In genomic region chr2:47038656-47039501, GRCh38 we compare ENCODE assay signal across 9 cellular contexts.
DNase-seq lines count a peak whose midpoint lies in the region; ATAC-seq, FAIRE-seq and TF ChIP-seq lines count a peak whose summit lies in the region.
"Had no signal": no experiment of that assay in that cellular context is flagged by ENCODE, and none has a peak within 500 bp of the region (broad histone marks: within the 10 kb centered on the region; RNA-seq: fewer than 3 reads in every experiment).

No MANE protein-coding gene starts in this region.

- no peak overlapping the region for H3K14ac ChIP-seq in H1 (ENCODE audit: insufficient read length)

- no peak for TF ChIP-seq POLR2A in H1 (IDR thresholded peaks at IDR 0.05; ENCODE audit: control extremely low read depth in 1 of 2, low read depth in 2 of 2, low read length in 2 of 2)

- no peaks in the 10 kb centered on the region for H4K20me1 ChIP-seq in H1 (replicated peaks in 1 of 2; ENCODE audit: control insufficient read depth in 1 of 2, insufficient read depth in 2 of 2, low read length in 2 of 2)

- H3K23ac ChIP-seq in H1 (ENCODE audit: insufficient read length) = no peak overlapping the region
- H3K23ac ChIP-seq in mesendoderm (ENCODE audit: low read length) = no peak overlapping the region

- TF ChIP-seq CTCF in H1 (IDR thresholded peaks at IDR 0.05; ENCODE audit: control extremely low read depth in 1 of 3, insufficient read depth in 1 of 3, low read depth in 1 of 3, low read length in 3 of 3) = no peak

- H3K27me3 ChIP-seq in H1 (replicated peaks in 1 of 4; ENCODE audit: control insufficient read depth in 3 of 4, extremely low read depth in 1 of 4, insufficient read depth in 3 of 4, low read length in 3 of 4) (no peaks in the 10 kb centered on the region), mesendoderm (ENCODE audit: insufficient read depth, low read length, poor library complexity) (no peaks in the 10 kb centered on the region)

- H2BK120ac ChIP-seq in H1 (replicated peaks; ENCODE audit: low read depth, low read length) (no peak overlapping the region), mesendoderm (ENCODE audit: low read depth, low read length) (no peak overlapping the region)

- no peak overlapping the region for H3K18ac ChIP-seq in H1 (ENCODE audit: extremely low read depth, low read length)
- no peak overlapping the region for H3K18ac ChIP-seq in mesendoderm (ENCODE audit: low read length)

- H4K5ac ChIP-seq in H1 (ENCODE audit: insufficient read length, low read depth, low read length) (no peak overlapping the region), mesendoderm (ENCODE audit: low read length) (no peak overlapping the region)

- POLR2A ChIA-PET in H1 (lab: Charles Lee; ENCODE audit: partially characterized antibody) = interaction anchor here (0.6 kb wide), 1 partner anchor 132 kb away, joined by 3 read pairs; no protein-coding TSS in a partner anchor

- H3K79me2 ChIP-seq in H1 (ENCODE audit: control insufficient read depth in 1 of 2, insufficient read depth in 2 of 2, low read length in 2 of 2) (no peaks in the 10 kb centered on the region), mesendoderm (ENCODE audit: control insufficient read depth, insufficient read depth, low read length) (no peaks in the 10 kb centered on the region)

- H3K27ac ChIP-seq in KOPT-K1 (ENCODE audit: low read depth, low read length, poor library complexity, severe bottlenecking) (peak overlapping the region; percentile 54), H1 (ENCODE audit: low read depth, low read length) (no peak overlapping the region), mesendoderm (ENCODE audit: low read depth, low read length) (no peak overlapping the region)

- no peak overlapping the region for H2AFZ ChIP-seq in H1 (ENCODE audit: low read length)

- peak; percentile 55 for ATAC-seq in stimulated activated naive CD8-positive, alpha-beta T cell treated with anti-CD3 and anti-CD28 coated beads, Interleukin-15, Interleukin-2, amounts not matched to agents 100 U/mL and 50 U/mL, for 24 hours
- no peak for ATAC-seq in HG02938 (IDR thresholded peaks at IDR 0.05; ENCODE audit: unreplicated experiment)

- no peak overlapping the region for H4K91ac ChIP-seq in H1 (replicated peaks; ENCODE audit: insufficient read length, low read length)

- H3K4ac ChIP-seq in H1 (replicated peaks; ENCODE audit: insufficient read length, low read depth, low read length) = no peak overlapping the region
- H3K4ac ChIP-seq in mesendoderm (ENCODE audit: low read depth, low read length) = no peak overlapping the region

- WGBS in H1 (ENCODE audit: extremely low coverage in 1 of 2, insufficient coverage in 1 of 2, insufficient read length in 1 of 2, insufficient replicate concordance in 2 of 2, low coverage in 1 of 2, low lambda C conversion rate in 2 of 2, missing lambda C conversion rate in 1 of 2), 2 experiments = 86% methylated on average over 8 of the region's 9 CpGs; no CpG with 5 or more reads in 1 of the 2 experiments
- no CpG with 5 or more reads among the region's 9 CpGs for WGBS in mesendoderm (ENCODE audit: extremely low coverage, insufficient coverage, low lambda C conversion rate)

- H3K56ac ChIP-seq in H1 (replicated peaks; ENCODE audit: insufficient read length, low read depth, low read length) (no peak overlapping the region), mesendoderm (ENCODE audit: low read length) (no peak overlapping the region)

- no peak overlapping the region for H2BK15ac ChIP-seq in H1 (ENCODE audit: low read length)
- H2BK15ac ChIP-seq in mesendoderm (replicated peaks; ENCODE audit: low read depth) = no peak overlapping the region

- H2BK5ac ChIP-seq in H1 (ENCODE audit: low read depth, low read length) (no peak overlapping the region), mesendoderm (ENCODE audit: low read length) (no peak overlapping the region)

- H4K8ac ChIP-seq in H1 (ENCODE audit: extremely low read depth, insufficient read depth, low read length) (no peak overlapping the region), mesendoderm (ENCODE audit: low read depth, low read length) (no peak overlapping the region)

- no peak for TF ChIP-seq RAD21 in H1 (IDR thresholded peaks at IDR 0.05 in 1 of 2, conservative IDR thresholded peaks at IDR 0.05 in 1 of 2; ENCODE audit: low read depth in 2 of 2, low read length in 2 of 2)

- no peak for FAIRE-seq in H1 (lab: Jason Lieb, UNC)
- FAIRE-seq: TTC549 had no signal

- no peak overlapping the region for H2BK20ac ChIP-seq in H1 (ENCODE audit: low read length)

- 0 out of 2 replicates have a peak overlapping the region, but pooled peaks have one; percentile 13 for H2BK12ac ChIP-seq in H1 (ENCODE audit: low read depth, low read length)

- 0 out of 2 replicates have a peak, but pooled peaks cover 1% of the 10 kb centered on the region for H3K23me2 ChIP-seq in H1 (ENCODE audit: low read depth, low read length)

- DNase-seq in NCI-H1417 (lab: John Stamatoyannopoulos, UW) = peak in 2 of 3 experiments; percentile 17 to 69
- DNase-seq in NCI-H1417 treated with DMSO at 0.1 percent for 48 hours (lab: John Stamatoyannopoulos, UW) = no peak
- no peak for DNase-seq in H1 (ENCODE audit: low read depth in 1 of 2, low spot score in 2 of 2)
- peak; percentile 34 for DNase-seq in stimulated activated naive CD8-positive, alpha-beta T cell treated with anti-CD3 and anti-CD28 coated beads, Interleukin-15, Interleukin-2, amounts not matched to agents 100 U/mL and 50 U/mL, for 24 hours
- DNase-seq in mesendoderm = no peak
- no peak for DNase-seq in amniotic stem cell (lab: John Stamatoyannopoulos, UW)

- no peak for TF ChIP-seq EP300 in H1 (IDR thresholded peaks at IDR 0.05; ENCODE audit: borderline replicate concordance in 1 of 2, low read depth in 2 of 2, low read length in 2 of 2)

- no peaks in the 10 kb centered on the region for H3K79me1 ChIP-seq in H1 (ENCODE audit: low read depth, low read length)
- no peaks in the 10 kb centered on the region for H3K79me1 ChIP-seq in mesendoderm (ENCODE audit: low read length)

- no peaks in the 10 kb centered on the region for H3K9me3 ChIP-seq in KOPT-K1 (ENCODE audit: insufficient read depth, low read length, poor library complexity, severe bottlenecking)
- H3K9me3 ChIP-seq in H1 (ENCODE audit: insufficient read depth in 2 of 2, low read depth in 1 of 2, low read length in 1 of 2) = no peaks in the 10 kb centered on the region

- H2AK5ac ChIP-seq in H1 (ENCODE audit: low read depth, low read length) (no peak overlapping the region), mesendoderm (ENCODE audit: low read length) (no peak overlapping the region)

- H3K36me3 ChIP-seq in KOPT-K1 (ENCODE audit: insufficient read depth, low read length) = peaks cover 98% of the 10 kb centered on the region
- H3K36me3 ChIP-seq in H1 (ENCODE audit: control insufficient read depth in 2 of 4, insufficient read depth in 4 of 4, low read length in 3 of 4) = no peaks in the 10 kb centered on the region
- H3K36me3 ChIP-seq in mesendoderm (ENCODE audit: control insufficient read depth, insufficient read depth, low read length) = no peaks in the 10 kb centered on the region

- H3K4me3 ChIP-seq in H1 (ENCODE audit: extremely low read depth in 1 of 4, insufficient read depth in 2 of 4, low read depth in 3 of 4, low read length in 4 of 4) = no peak overlapping the region
- no peak overlapping the region for H3K4me3 ChIP-seq in mesendoderm (ENCODE audit: low read length)

- H3K9ac ChIP-seq in H1 (replicated peaks in 1 of 4; ENCODE audit: extremely low read depth in 1 of 4, low read depth in 3 of 4, low read length in 3 of 4) = no peak overlapping the region; a peak in 1 of 7 replicates
- no peak overlapping the region for H3K9ac ChIP-seq in mesendoderm (ENCODE audit: low read length)

- CTCF ChIA-PET in H1 (lab: Charles Lee; ENCODE audit: partially characterized antibody) = interaction anchor here (0.6 to 1.2 kb wide), 4 partner anchors 11 to 89 kb away, joined by 3 to 4 read pairs (median 4); no protein-coding TSS in a partner anchor

- H3K4me1 ChIP-seq in H1 (replicated peaks in 1 of 4; ENCODE audit: control insufficient read depth in 3 of 4, insufficient read depth in 4 of 4, low read length in 3 of 4) (peaks cover 8 to 29% (median 23%) of the 10 kb centered on the region in 4 experiments), mesendoderm (ENCODE audit: control insufficient read depth, low read depth, low read length) (peaks cover 18% of the 10 kb centered on the region)

- H3K4me2 ChIP-seq in H1 (ENCODE audit: insufficient read depth in 1 of 2, low read depth in 2 of 2, low read length in 2 of 2) = no peak overlapping the region
- no peak overlapping the region for H3K4me2 ChIP-seq in mesendoderm (ENCODE audit: low read length)

TF ChIP-seq in H1, 55 proteins besides CTCF, POLR2A, EP300 and RAD21:
- no peak for TF ChIP-seq POLR2AphosphoS5 (IDR thresholded peaks at IDR 0.05; ENCODE audit: low read depth, low read length)
- no peak for TF ChIP-seq SIRT6 (IDR thresholded peaks at IDR 0.05; ENCODE audit: low read length)
- TF ChIP-seq CBX5 (IDR thresholded peaks at IDR 0.05; ENCODE audit: low read depth, low read length) = no peak
- TF ChIP-seq RNF2 (IDR thresholded peaks at IDR 0.05; ENCODE audit: borderline replicate concordance, low read depth, low read length, missing control alignments, poor library complexity, severe bottlenecking) = no peak
- TF ChIP-seq YY1 (IDR thresholded peaks at IDR 0.05; ENCODE audit: low read depth, low read length) = no peak

Comparison
In these comparisons a context has a peak if more than half of its experiments do, and no peak if none do; other contexts are left out.
1. DNase-seq: peak in NCI-H1417 (2 of 3) and stimulated activated naive CD8-positive, alpha-beta T cell treated with anti-CD3 and anti-CD28 coated beads, Interleukin-15, Interleukin-2, amounts not matched to agents 100 U/mL and 50 U/mL, for 24 hours (single experiment); none in NCI-H1417 treated with DMSO at 0.1 percent for 48 hours (single experiment), H1 (0 of 2), mesendoderm (single experiment) and amniotic stem cell (single experiment).